12 cellular contexts compared by ENCODE assay signal in the genomic region with DNA sequence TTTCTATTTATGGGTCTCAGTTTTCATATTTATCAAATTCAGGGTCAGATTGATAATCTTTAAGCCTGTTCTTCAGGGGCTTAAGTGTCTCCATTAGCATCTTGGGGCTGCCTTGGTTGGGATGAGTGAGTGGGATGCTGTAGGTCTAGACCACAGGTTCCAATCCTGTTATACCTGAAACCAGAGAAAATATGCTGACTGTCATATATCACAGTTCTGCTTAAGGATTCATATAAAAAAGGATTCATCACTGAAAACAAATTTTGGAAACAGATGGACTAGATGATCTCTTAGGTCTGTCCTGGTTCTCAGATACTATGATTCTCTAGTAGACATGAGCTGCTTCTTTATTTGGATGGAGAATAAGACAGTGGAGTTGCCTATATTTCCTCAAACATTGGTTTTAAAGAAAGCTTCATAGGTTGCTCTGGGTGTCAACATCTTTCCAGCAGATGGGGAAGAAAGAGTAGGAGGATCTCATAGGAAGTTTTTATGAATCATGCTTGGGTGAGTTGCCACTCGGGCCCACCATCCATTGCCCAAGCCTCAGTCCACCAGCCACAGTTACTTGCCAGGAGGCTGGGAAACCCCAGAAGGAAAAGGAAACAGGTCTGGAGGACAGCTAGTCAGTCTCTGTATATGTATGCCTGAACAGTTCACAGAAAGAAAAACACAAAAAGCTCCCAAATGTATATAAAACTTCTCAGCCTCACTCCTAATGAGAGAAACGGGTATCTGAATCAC. TPM values are rescaled to one million over a fixed set of nuclear protein-coding genes. Genes with fewer than 3 reads are reported as not detected.
DNase-seq lines count a peak whose midpoint lies in the region; ATAC-seq and TF ChIP-seq lines count a peak whose summit lies in the region.
"Had no signal": no experiment of that assay in that cellular context is flagged by ENCODE, and none has a peak within 500 bp of the region (broad histone marks: within the 10 kb centered on the region; RNA-seq: fewer than 3 reads in every experiment).

No MANE protein-coding gene starts in this region.

- no peak overlapping the region for H3K4me3 Mint-ChIP-seq in activated naive CD4-positive, alpha-beta T cell treated with anti-CD3 and anti-CD28 coated beads, Interleukin-2, amount 10 ng/mL, durations not matched to agents 7 days and 5 days
- H3K4me3 Mint-ChIP-seq in WTC11, result no peak overlapping the region

- H3K4me3 ChIP-seq in fibroblast of mammary gland (ENCODE audit: control insufficient read depth, low read depth, low read length), result no peak overlapping the region
- H3K4me3 ChIP-seq in thoracic aorta, result no peak overlapping the region
- H3K4me3 ChIP-seq: HAP-1, heart right ventricle had no signal

- CTCF ChIA-PET in activated naive CD4-positive, alpha-beta T cell treated with anti-CD3 and anti-CD28 coated beads, Interleukin-2, amount 10 ng/mL, durations not matched to agents 7 days and 5 days (lab: Charles Lee), result interaction anchor here (1.1 to 1.7 kb wide), 2 partner anchors 54 to 199 kb away, joined by 3 to 6 read pairs; a partner anchor contains a TSS
- CTCF ChIA-PET in WTC11 (lab: Charles Lee), result interaction anchor here (0.8 to 1.8 kb wide), 4 partner anchors 15 to 199 kb away, joined by 3 to 6 read pairs (median 4); a partner anchor contains a TSS

- H3K9me3 ChIP-seq in thoracic aorta, result no peaks in the 10 kb centered on the region
- H3K9me3 ChIP-seq: HAP-1, heart right ventricle had no signal

- H3K27me3 ChIP-seq in thoracic aorta (replicated peaks; ENCODE audit: insufficient read depth), result no peaks in the 10 kb centered on the region
- H3K27me3 ChIP-seq: heart right ventricle had no signal

- H3K9me3 Mint-ChIP-seq in activated naive CD4-positive, alpha-beta T cell treated with anti-CD3 and anti-CD28 coated beads, Interleukin-2, amount 10 ng/mL, durations not matched to agents 7 days and 5 days, result no peaks in the 10 kb centered on the region
- peaks cover 15% of the 10 kb centered on the region for H3K9me3 Mint-ChIP-seq in WTC11
- H3K9me3 Mint-ChIP-seq: naive thymus-derived CD8-positive, alpha-beta T cell had no signal

- peak overlapping the region; percentile 56 to 71 for H3K27ac ChIP-seq in thoracic aorta
- H3K27ac ChIP-seq: C4-2B had no signal

- H3K36me3 ChIP-seq in thoracic aorta, result peaks cover 57% of the 10 kb centered on the region

- H3K4me1 ChIP-seq in thoracic aorta (ENCODE audit: control insufficient read depth in 1 of 2, low read depth in 2 of 2), result peaks cover 8 to 16% of the 10 kb centered on the region in 2 donors
- H3K4me1 ChIP-seq: HAP-1 had no signal

- DNase-seq in activated naive CD4-positive, alpha-beta T cell treated with anti-CD3 and anti-CD28 coated beads, Interleukin-2, amount 10 ng/mL, durations not matched to agents 7 days and 5 days, result no peak
- DNase-seq in activated naive CD4-positive, alpha-beta T cell treated with anti-CD3 and anti-CD28 coated beads, Interleukin-2, amount 50 U/mL, for 16 hours, result no peak
- peak; percentile 17 for DNase-seq in UCSD-AML1 (lab: John Stamatoyannopoulos, UW; ENCODE audit: unreplicated experiment)
- peak; percentile 88 for DNase-seq in fibroblast of mammary gland (ENCODE audit: low read depth)
- no peak for DNase-seq in thoracic aorta (ENCODE audit: low spot score)
- DNase-seq in WTC11 (ENCODE audit: low spot score), result no peak
- DNase-seq in activated gamma-delta T cell treated with Interleukin-2 at 50 U/mL for 16 hours, result no peak
- no peak for DNase-seq in NCI-H345 treated with DMSO at 0.1 percent for 48 hours (lab: John Stamatoyannopoulos, UW; ENCODE audit: unreplicated experiment)
- DNase-seq: heart right ventricle had no signal

- POLR2A ChIA-PET in WTC11 (lab: Charles Lee), result no interaction called here

- peak overlapping the region; percentile 71 for H3K27ac Mint-ChIP-seq in activated naive CD4-positive, alpha-beta T cell treated with anti-CD3 and anti-CD28 coated beads, Interleukin-2, amount 10 ng/mL, durations not matched to agents 7 days and 5 days
- H3K27ac Mint-ChIP-seq in WTC11, result no peak overlapping the region

- no peak for TF ChIP-seq CTCF in fibroblast of mammary gland (conservative IDR thresholded peaks at IDR 0.05; ENCODE audit: control insufficient read depth, insufficient read depth, low read depth, low read length)
- no peak for TF ChIP-seq CTCF in thoracic aorta (IDR thresholded peaks at IDR 0.05)
- no peak for TF ChIP-seq CTCF in WTC11 (IDR thresholded peaks at IDR 0.05)

- H3K27me3 Mint-ChIP-seq in activated naive CD4-positive, alpha-beta T cell treated with anti-CD3 and anti-CD28 coated beads, Interleukin-2, amount 10 ng/mL, durations not matched to agents 7 days and 5 days, result no peaks in the 10 kb centered on the region
- peaks cover 4% of the 10 kb centered on the region; the same call in 1 of the 2 replicates for H3K27me3 Mint-ChIP-seq in WTC11 (ENCODE audit: low read depth)
- H3K27me3 Mint-ChIP-seq: naive thymus-derived CD8-positive, alpha-beta T cell had no signal

- ATAC-seq in thoracic aorta (ENCODE audit: insufficient number of reproducible peaks, low FRiP score, low read depth), result no peak
- ATAC-seq in WTC11, result no peak

- H3K4me1 Mint-ChIP-seq in activated naive CD4-positive, alpha-beta T cell treated with anti-CD3 and anti-CD28 coated beads, Interleukin-2, amount 10 ng/mL, durations not matched to agents 7 days and 5 days, result peaks cover 19% of the 10 kb centered on the region
- peaks cover 59% of the 10 kb centered on the region for H3K4me1 Mint-ChIP-seq in WTC11

- peaks cover 74% of the 10 kb centered on the region for H3K36me3 Mint-ChIP-seq in activated naive CD4-positive, alpha-beta T cell treated with anti-CD3 and anti-CD28 coated beads, Interleukin-2, amount 10 ng/mL, durations not matched to agents 7 days and 5 days
- H3K36me3 Mint-ChIP-seq in WTC11, result peaks cover 22% of the 10 kb centered on the region

TF ChIP-seq in WTC11, 78 proteins besides CTCF, POLR2A, EP300 and RAD21 (continues in another document):
- TF ChIP-seq, protein P1, sequence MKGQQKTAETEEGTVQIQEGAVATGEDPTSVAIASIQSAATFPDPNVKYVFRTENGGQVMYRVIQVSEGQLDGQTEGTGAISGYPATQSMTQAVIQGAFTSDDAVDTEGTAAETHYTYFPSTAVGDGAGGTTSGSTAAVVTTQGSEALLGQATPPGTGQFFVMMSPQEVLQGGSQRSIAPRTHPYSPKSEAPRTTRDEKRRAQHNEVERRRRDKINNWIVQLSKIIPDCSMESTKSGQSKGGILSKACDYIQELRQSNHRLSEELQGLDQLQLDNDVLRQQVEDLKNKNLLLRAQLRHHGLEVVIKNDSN (CRISPR knock-in tag; IDR thresholded peaks at IDR 0.05), result no peak
- TF ChIP-seq EMX1 (CRISPR knock-in tag; IDR thresholded peaks at IDR 0.05) (no peak), MYBL2 (CRISPR knock-in tag; IDR thresholded peaks at IDR 0.05) (no peak), ETV6 (CRISPR knock-in tag; IDR thresholded peaks at IDR 0.05) (no peak), ZNF121 (CRISPR knock-in tag; IDR thresholded peaks at IDR 0.05) (no peak), TP53 (CRISPR knock-in tag; IDR thresholded peaks at IDR 0.05) (no peak)
- TF ChIP-seq, protein P2, sequence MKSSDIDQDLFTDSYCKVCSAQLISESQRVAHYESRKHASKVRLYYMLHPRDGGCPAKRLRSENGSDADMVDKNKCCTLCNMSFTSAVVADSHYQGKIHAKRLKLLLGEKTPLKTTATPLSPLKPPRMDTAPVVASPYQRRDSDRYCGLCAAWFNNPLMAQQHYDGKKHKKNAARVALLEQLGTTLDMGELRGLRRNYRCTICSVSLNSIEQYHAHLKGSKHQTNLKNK (CRISPR knock-in tag; IDR thresholded peaks at IDR 0.05), result no peak
- TF ChIP-seq, protein P3, sequence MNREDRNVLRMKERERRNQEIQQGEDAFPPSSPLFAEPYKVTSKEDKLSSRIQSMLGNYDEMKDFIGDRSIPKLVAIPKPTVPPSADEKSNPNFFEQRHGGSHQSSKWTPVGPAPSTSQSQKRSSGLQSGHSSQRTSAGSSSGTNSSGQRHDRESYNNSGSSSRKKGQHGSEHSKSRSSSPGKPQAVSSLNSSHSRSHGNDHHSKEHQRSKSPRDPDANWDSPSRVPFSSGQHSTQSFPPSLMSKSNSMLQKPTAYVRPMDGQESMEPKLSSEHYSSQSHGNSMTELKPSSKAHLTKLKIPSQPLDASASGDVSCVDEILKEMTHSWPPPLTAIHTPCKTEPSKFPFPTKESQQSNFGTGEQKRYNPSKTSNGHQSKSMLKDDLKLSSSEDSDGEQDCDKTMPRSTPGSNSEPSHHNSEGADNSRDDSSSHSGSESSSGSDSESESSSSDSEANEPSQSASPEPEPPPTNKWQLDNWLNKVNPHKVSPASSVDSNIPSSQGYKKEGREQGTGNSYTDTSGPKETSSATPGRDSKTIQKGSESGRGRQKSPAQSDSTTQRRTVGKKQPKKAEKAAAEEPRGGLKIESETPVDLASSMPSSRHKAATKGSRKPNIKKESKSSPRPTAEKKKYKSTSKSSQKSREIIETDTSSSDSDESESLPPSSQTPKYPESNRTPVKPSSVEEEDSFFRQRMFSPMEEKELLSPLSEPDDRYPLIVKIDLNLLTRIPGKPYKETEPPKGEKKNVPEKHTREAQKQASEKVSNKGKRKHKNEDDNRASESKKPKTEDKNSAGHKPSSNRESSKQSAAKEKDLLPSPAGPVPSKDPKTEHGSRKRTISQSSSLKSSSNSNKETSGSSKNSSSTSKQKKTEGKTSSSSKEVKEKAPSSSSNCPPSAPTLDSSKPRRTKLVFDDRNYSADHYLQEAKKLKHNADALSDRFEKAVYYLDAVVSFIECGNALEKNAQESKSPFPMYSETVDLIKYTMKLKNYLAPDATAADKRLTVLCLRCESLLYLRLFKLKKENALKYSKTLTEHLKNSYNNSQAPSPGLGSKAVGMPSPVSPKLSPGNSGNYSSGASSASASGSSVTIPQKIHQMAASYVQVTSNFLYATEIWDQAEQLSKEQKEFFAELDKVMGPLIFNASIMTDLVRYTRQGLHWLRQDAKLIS (CRISPR knock-in tag; IDR thresholded peaks at IDR 0.05; ENCODE audit: borderline replicate concordance), result no peak
- TF ChIP-seq, protein P4, sequence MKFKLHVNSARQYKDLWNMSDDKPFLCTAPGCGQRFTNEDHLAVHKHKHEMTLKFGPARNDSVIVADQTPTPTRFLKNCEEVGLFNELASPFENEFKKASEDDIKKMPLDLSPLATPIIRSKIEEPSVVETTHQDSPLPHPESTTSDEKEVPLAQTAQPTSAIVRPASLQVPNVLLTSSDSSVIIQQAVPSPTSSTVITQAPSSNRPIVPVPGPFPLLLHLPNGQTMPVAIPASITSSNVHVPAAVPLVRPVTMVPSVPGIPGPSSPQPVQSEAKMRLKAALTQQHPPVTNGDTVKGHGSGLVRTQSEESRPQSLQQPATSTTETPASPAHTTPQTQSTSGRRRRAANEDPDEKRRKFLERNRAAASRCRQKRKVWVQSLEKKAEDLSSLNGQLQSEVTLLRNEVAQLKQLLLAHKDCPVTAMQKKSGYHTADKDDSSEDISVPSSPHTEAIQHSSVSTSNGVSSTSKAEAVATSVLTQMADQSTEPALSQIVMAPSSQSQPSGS (CRISPR knock-in tag; IDR thresholded peaks at IDR 0.05; ENCODE audit: borderline replicate concordance, low read depth), result no peak
- TF ChIP-seq, protein P5, sequence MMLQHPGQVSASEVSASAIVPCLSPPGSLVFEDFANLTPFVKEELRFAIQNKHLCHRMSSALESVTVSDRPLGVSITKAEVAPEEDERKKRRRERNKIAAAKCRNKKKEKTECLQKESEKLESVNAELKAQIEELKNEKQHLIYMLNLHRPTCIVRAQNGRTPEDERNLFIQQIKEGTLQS (CRISPR knock-in tag; conservative IDR thresholded peaks at IDR 0.05), result no peak

RNA-seq across cellular contexts. Expression of a gene that starts 42.9 kb away (rescaled TPM):
- total RNA-seq in thoracic aorta (1 to 10 TPM; 5.1 to 6.9 TPM), WTC11 (2021) (56.6 to 60.5 TPM (median 59.1 TPM) in 3 replicates)

Comparison
In these comparisons a context has a peak if more than half of its experiments do, and no peak if none do; other contexts are left out.
1. DNase-seq: peak in UCSD-AML1 (single experiment) and fibroblast of mammary gland (single experiment); none in activated naive CD4-positive, alpha-beta T cell treated with anti-CD3 and anti-CD28 coated beads, Interleukin-2, amount 10 ng/mL, durations not matched to agents 7 days and 5 days (single experiment), activated naive CD4-positive, alpha-beta T cell treated with anti-CD3 and anti-CD28 coated beads, Interleukin-2, amount 50 U/mL, for 16 hours (single experiment), thoracic aorta (single experiment), WTC11 (single experiment), activated gamma-delta T cell treated with Interleukin-2 at 50 U/mL for 16 hours (single experiment) and NCI-H345 treated with DMSO at 0.1 percent for 48 hours (single experiment).